1 cellular context compared by ENCODE assay signal in genomic region chr10:110387983-110388681, GRCh38.
A peak's percentile ranks its signal among the peaks of the same experiment; 100 is the strongest.
TF ChIP-seq lines count a peak whose summit lies in the region.

No MANE protein-coding gene starts in this region.

TF ChIP-seq in GM12878, 131 proteins besides CTCF, POLR2A, EP300 and RAD21 (continued from another document and continues in another):
- peak; percentile 37; the same call in 1 of the 2 replicates for TF ChIP-seq ELK1 (IDR thresholded peaks at IDR 0.05; ENCODE audit: low read depth, low read length)
- 0 out of 2 replicates have a peak, but pooled peaks have one; percentile 48 for TF ChIP-seq YY1 (IDR thresholded peaks at IDR 0.05; ENCODE audit: low read depth, low read length)
- TF ChIP-seq DPF2 (IDR thresholded peaks at IDR 0.05), result peak; percentile 76
- no peak for TF ChIP-seq PAX8 (IDR thresholded peaks at IDR 0.05)
- 0 out of 2 replicates have a peak, but pooled peaks have one; percentile 26 for TF ChIP-seq POLR2AphosphoS2 (IDR thresholded peaks at IDR 0.05; ENCODE audit: low read depth, low read length)
- TF ChIP-seq ASH2L (IDR thresholded peaks at IDR 0.05; ENCODE audit: borderline replicate concordance, low read depth), result no peak
- peak; percentile 82 for TF ChIP-seq ZBED1 (IDR thresholded peaks at IDR 0.05; ENCODE audit: borderline replicate concordance)
- TF ChIP-seq TCF3 (IDR thresholded peaks at IDR 0.05; ENCODE audit: borderline replicate concordance, insufficient read depth, low read depth, low read length), result peak; percentile 75
- no peak for TF ChIP-seq SREBF1 (IDR thresholded peaks at IDR 0.05; ENCODE audit: low read length)
- TF ChIP-seq CBX3 (IDR thresholded peaks at IDR 0.05; ENCODE audit: borderline replicate concordance, low read depth), result no peak
- TF ChIP-seq TBL1XR1 (IDR thresholded peaks at IDR 0.05; ENCODE audit: low read depth, low read length), result peak; percentile 72; the same call in 1 of the 2 replicates
- TF ChIP-seq FOXM1 (IDR thresholded peaks at IDR 0.05; ENCODE audit: low read depth, low read length), result 0 out of 2 replicates have a peak, but pooled peaks have one; percentile 75
- TF ChIP-seq PBX3 (IDR thresholded peaks at IDR 0.05; ENCODE audit: insufficient replicate concordance, low read depth, low read length), result no peak
- peak; percentile 56; the same call in 1 of the 2 replicates for TF ChIP-seq CBFB (IDR thresholded peaks at IDR 0.05; ENCODE audit: low read depth)
- peak; percentile 66 for TF ChIP-seq ZNF217 (IDR thresholded peaks at IDR 0.05)
- TF ChIP-seq RB1 (IDR thresholded peaks at IDR 0.05; ENCODE audit: borderline replicate concordance), result 0 out of 2 replicates have a peak, but pooled peaks have one; percentile 16
- no peak for TF ChIP-seq JUND (IDR thresholded peaks at IDR 0.05; ENCODE audit: low read depth, low read length)
- peak; percentile 78 for TF ChIP-seq SKIL (IDR thresholded peaks at IDR 0.05; ENCODE audit: low read depth, poor library complexity, severe bottlenecking)
- no peak for TF ChIP-seq WRNIP1 (IDR thresholded peaks at IDR 0.05; ENCODE audit: borderline replicate concordance, low read depth, low read length)
- TF ChIP-seq CHD2 (IDR thresholded peaks at IDR 0.05; ENCODE audit: borderline replicate concordance, low read depth, low read length), result peak; percentile 77; the same call in 1 of the 2 replicates
- peak; percentile 80 for TF ChIP-seq BCL3 (IDR thresholded peaks at IDR 0.05; ENCODE audit: borderline replicate concordance, insufficient read depth, low read depth, low read length, poor library complexity, severe bottlenecking)
- no peak for TF ChIP-seq RFX5 (IDR thresholded peaks at IDR 0.05; ENCODE audit: low read depth, low read length)
- peak; percentile 37; the same call in 1 of the 2 replicates for TF ChIP-seq BCL11A (IDR thresholded peaks at IDR 0.05; ENCODE audit: low read depth, low read length)
- TF ChIP-seq CBX5 (IDR thresholded peaks at IDR 0.05; ENCODE audit: low read depth), result 0 out of 2 replicates have a peak, but pooled peaks have one; percentile 83
- no peak for TF ChIP-seq E4F1 (IDR thresholded peaks at IDR 0.05; ENCODE audit: borderline replicate concordance, partially characterized antibody)
- TF ChIP-seq NKRF (conservative IDR thresholded peaks at IDR 0.05), result 0 out of 2 replicates have a peak, but pooled peaks have one; percentile 15
- no peak for TF ChIP-seq STAT1 (conservative IDR thresholded peaks at IDR 0.05)
- TF ChIP-seq SMAD5 (IDR thresholded peaks at IDR 0.05; ENCODE audit: low read depth), result no peak
- TF ChIP-seq ATF2 (IDR thresholded peaks at IDR 0.05; ENCODE audit: low read length), result peak; percentile 81
- no peak for TF ChIP-seq MXI1 (IDR thresholded peaks at IDR 0.05; ENCODE audit: low read depth, low read length)
- peak; percentile 58 for TF ChIP-seq JUNB (IDR thresholded peaks at IDR 0.05)
- TF ChIP-seq ATF7 (IDR thresholded peaks at IDR 0.05; ENCODE audit: low read depth), result peak; percentile 81
- TF ChIP-seq SREBF2 (IDR thresholded peaks at IDR 0.05; ENCODE audit: low read length), result no peak
- TF ChIP-seq MLLT1 (IDR thresholded peaks at IDR 0.05), result peak; percentile 73; the same call in 1 of the 2 replicates
- TF ChIP-seq IRF5 (IDR thresholded peaks at IDR 0.05; ENCODE audit: borderline replicate concordance), result no peak
- TF ChIP-seq MEF2B (IDR thresholded peaks at IDR 0.05; ENCODE audit: partially characterized antibody, poor library complexity, severe bottlenecking), result peak; percentile 88
- TF ChIP-seq RAD51 (IDR thresholded peaks at IDR 0.05), result 0 out of 2 replicates have a peak, but pooled peaks have one; percentile 44
- TF ChIP-seq HSF1 (IDR thresholded peaks at IDR 0.05; ENCODE audit: low read depth, low read length), result no peak
- no peak for TF ChIP-seq ZNF24 (IDR thresholded peaks at IDR 0.05)
- peak; percentile 61 for TF ChIP-seq E2F8 (IDR thresholded peaks at IDR 0.05; ENCODE audit: low read depth, partially characterized antibody)
